17 cellular contexts compared by ENCODE assay signal in genomic region chr7:149610441-149611011, GRCh38.
A peak's percentile ranks its signal among the peaks of the same experiment; 100 is the strongest.
DNase-seq lines count a peak whose midpoint lies in the region; ATAC-seq and TF ChIP-seq lines count a peak whose summit lies in the region.
"Had no signal": no experiment of that assay in that cellular context is flagged by ENCODE, and none has a peak within 500 bp of the region (broad histone marks: within the 10 kb centered on the region; RNA-seq: fewer than 3 reads in every experiment).

No MANE protein-coding gene starts in this region.

- ATAC-seq in activated naive CD8-positive, alpha-beta T cell treated with anti-CD3 and anti-CD28 coated beads, Interleukin-2, amount 50 U/mL, for 24 hours = no peak
- ATAC-seq in left cardiac atrium (peak; percentile 68 to 78), gastrocnemius medialis (peak; percentile 76 to 86), HG03095 (IDR thresholded peaks at IDR 0.05; ENCODE audit: unreplicated experiment) (no peak), HG02973 (IDR thresholded peaks at IDR 0.05; ENCODE audit: unreplicated experiment) (no peak)

- peaks cover 13% of the 10 kb centered on the region for H3K36me3 Mint-ChIP-seq in activated naive CD8-positive, alpha-beta T cell
- peaks cover 67% of the 10 kb centered on the region for H3K36me3 Mint-ChIP-seq in activated naive CD8-positive, alpha-beta T cell treated with anti-CD3 and anti-CD28 coated beads, Interleukin-2, amount 50 U/mL, for 24 hours (ENCODE audit: low read depth)

- peaks cover 0 to 41% of the 10 kb centered on the region in 2 donors for H3K36me3 ChIP-seq in gastrocnemius medialis

- TF ChIP-seq CTCF in astrocyte of the spinal cord (IDR thresholded peaks at IDR 0.05; ENCODE audit: low read depth, low read length) = no peak
- no peak for TF ChIP-seq CTCF in gastrocnemius medialis (IDR thresholded peaks at IDR 0.05 in 4 of 5, conservative IDR thresholded peaks at IDR 0.05 in 1 of 5)

- H3K27ac Mint-ChIP-seq in activated naive CD8-positive, alpha-beta T cell = peak overlapping the region; percentile 10
- H3K27ac Mint-ChIP-seq in activated naive CD8-positive, alpha-beta T cell treated with anti-CD3 and anti-CD28 coated beads, Interleukin-2, amount 50 U/mL, for 24 hours = no peak overlapping the region

- no peaks in the 10 kb centered on the region for H3K27me3 Mint-ChIP-seq in activated naive CD8-positive, alpha-beta T cell
- no peaks in the 10 kb centered on the region for H3K27me3 Mint-ChIP-seq in activated naive CD8-positive, alpha-beta T cell treated with anti-CD3 and anti-CD28 coated beads, Interleukin-2, amount 50 U/mL, for 24 hours

- H3K9me3 ChIP-seq in gastrocnemius medialis = no peaks in the 10 kb centered on the region
- H3K9me3 ChIP-seq: HAP-1 had no signal

- TF ChIP-seq POLR2A in gastrocnemius medialis (IDR thresholded peaks at IDR 0.05) = no peak

- H3K4me3 Mint-ChIP-seq in activated naive CD8-positive, alpha-beta T cell = no peak overlapping the region
- no peak overlapping the region for H3K4me3 Mint-ChIP-seq in activated naive CD8-positive, alpha-beta T cell treated with anti-CD3 and anti-CD28 coated beads, Interleukin-2, amount 50 U/mL, for 24 hours

- DNase-seq in activated naive CD8-positive, alpha-beta T cell treated with anti-CD3 and anti-CD28 coated beads, Interleukin-2, amount 50 U/mL, for 24 hours = no peak
- DNase-seq in astrocyte of the spinal cord (ENCODE audit: low read depth, low spot score) (peak; percentile 7), left cardiac atrium (peak; percentile 33), gastrocnemius medialis (peak in 1 of 2 donors; percentile 46), germinal center (ENCODE audit: low spot score) (no peak)
- DNase-seq: DMS153, KBM-7, NCI-H1048, NCI-H146, NCI-H226, NCI-H526 had no signal

- peaks cover 2% of the 10 kb centered on the region for H3K4me1 Mint-ChIP-seq in activated naive CD8-positive, alpha-beta T cell (ENCODE audit: low read depth)
- H3K4me1 Mint-ChIP-seq in activated naive CD8-positive, alpha-beta T cell treated with anti-CD3 and anti-CD28 coated beads, Interleukin-2, amount 50 U/mL, for 24 hours = peaks cover 4% of the 10 kb centered on the region

- H3K4me3 ChIP-seq in astrocyte of the spinal cord (ENCODE audit: low read depth, low read length) (no peak overlapping the region), gastrocnemius medialis (no peak overlapping the region)
- H3K4me3 ChIP-seq: HAP-1 had no signal

- in situ Hi-C loops in astrocyte of the spinal cord (cut with HindIII; ENCODE audit: low sequenced_read_pairs) = no loop called here
- in situ Hi-C loops in gastrocnemius medialis (cut with MboI; ENCODE audit: low sequenced_read_pairs in 4 of 4) = no loop called here

- intact Hi-C loops in left cardiac atrium (cut with DNase I) (no loop called here), gastrocnemius medialis (cut with DNase I; ENCODE audit: low total_unique reads) (no loop called here)

- no peaks in the 10 kb centered on the region for H3K9me3 Mint-ChIP-seq in activated naive CD8-positive, alpha-beta T cell (ENCODE audit: low read depth)
- H3K9me3 Mint-ChIP-seq in activated naive CD8-positive, alpha-beta T cell treated with anti-CD3 and anti-CD28 coated beads, Interleukin-2, amount 50 U/mL, for 24 hours = no peaks in the 10 kb centered on the region

- H3K27ac ChIP-seq in gastrocnemius medialis = peak overlapping the region; percentile 2 to 13 (median 10)
- H3K27ac ChIP-seq: C4-2B, RWPE1 had no signal

- peaks cover 10 to 11% of the 10 kb centered on the region in 2 donors for H3K4me1 ChIP-seq in gastrocnemius medialis
- H3K4me1 ChIP-seq: HAP-1 had no signal

- H3K27me3 ChIP-seq in gastrocnemius medialis = no peaks in the 10 kb centered on the region

Comparison
In these comparisons a context has a peak if more than half of its experiments do, and no peak if none do; other contexts are left out.
1. ATAC-seq: peak in left cardiac atrium (2 of 2) and gastrocnemius medialis (2 of 2); none in activated naive CD8-positive, alpha-beta T cell treated with anti-CD3 and anti-CD28 coated beads, Interleukin-2, amount 50 U/mL, for 24 hours (single experiment), HG03095 (single experiment) and HG02973 (single experiment).
2. DNase-seq: peak in astrocyte of the spinal cord (single experiment) and left cardiac atrium (single experiment); none in activated naive CD8-positive, alpha-beta T cell treated with anti-CD3 and anti-CD28 coated beads, Interleukin-2, amount 50 U/mL, for 24 hours (single experiment) and germinal center (single experiment).